ENCODE assay signal across 8 cellular contexts in genomic region chr20:346033-346639, GRCh38. TPM values are rescaled to one million over a fixed set of nuclear protein-coding genes. Genes with fewer than 3 reads are reported as not detected.
DNase-seq lines count a peak whose midpoint lies in the region; ATAC-seq and TF ChIP-seq lines count a peak whose summit lies in the region.

No MANE protein-coding gene starts in this region.

- peak overlapping the region; percentile 47 for H3K9ac ChIP-seq in endodermal cell (ENCODE audit: extremely low read depth, low read length, poor library complexity, severe bottlenecking)

- H3K4me3 ChIP-seq in CD4-positive, CD25-positive, alpha-beta regulatory T cell (ENCODE audit: low read depth, low read length): no peak overlapping the region
- H3K4me3 ChIP-seq in PC-9 (no peak overlapping the region), endodermal cell (ENCODE audit: low read length) (peak overlapping the region; percentile 87), osteoblast (ENCODE audit: insufficient read depth, low read length) (peak overlapping the region; percentile 86)

- no peaks in the 10 kb centered on the region for H3K36me3 ChIP-seq in CD4-positive, CD25-positive, alpha-beta regulatory T cell (ENCODE audit: control insufficient read depth, insufficient read depth, low read length)
- no peaks in the 10 kb centered on the region for H3K36me3 ChIP-seq in PC-9 (ENCODE audit: low read depth)
- peaks cover 11% of the 10 kb centered on the region for H3K36me3 ChIP-seq in endodermal cell (ENCODE audit: control insufficient read depth, insufficient read depth, low read length)
- H3K36me3 ChIP-seq in osteoblast (ENCODE audit: insufficient read depth, low read length): peaks cover 13% of the 10 kb centered on the region

- H3K36me3 Mint-ChIP-seq in CD4-positive, CD25-positive, alpha-beta regulatory T cell: no peaks in the 10 kb centered on the region
- peaks cover 5% of the 10 kb centered on the region for H3K36me3 Mint-ChIP-seq in endodermal cell (ENCODE audit: low read depth)

- TF ChIP-seq CTCF in PC-9 (conservative IDR thresholded peaks at IDR 0.05) (no peak), endodermal cell (conservative IDR thresholded peaks at IDR 0.05) (no peak), osteoblast (IDR thresholded peaks at IDR 0.05; ENCODE audit: extremely low read depth, low read depth, low read length) (no peak)

- CTCF ChIA-PET in PC-9 (lab: Charles Lee): no interaction called here

- H3F3A ChIP-seq in PC-9 (ENCODE audit: insufficient read depth, low read depth): peaks cover 6% of the 10 kb centered on the region; the same call in 1 of the 2 replicates

- H4K20me1 ChIP-seq in PC-9 (ENCODE audit: insufficient read depth): no peaks in the 10 kb centered on the region
- peaks cover 2% of the 10 kb centered on the region for H4K20me1 ChIP-seq in osteoblast (ENCODE audit: insufficient read depth, low read length)

- 69 to 88% methylated on average over 7 to 9 of the region's 9 CpGs for WGBS in endodermal cell (ENCODE audit: insufficient coverage in 1 of 2, insufficient read length in 1 of 2), 2 experiments

- no peak for DNase-seq in CD4-positive, CD25-positive, alpha-beta regulatory T cell
- no peak for DNase-seq in PC-9
- no peak for DNase-seq in endodermal cell
- no peak for DNase-seq in osteoblast (ENCODE audit: insufficient read length, low spot score, missing footprints)
- no peak for DNase-seq in left lobe of liver (ENCODE audit: low spot score)
- DNase-seq in NCI-H1105 (lab: John Stamatoyannopoulos, UW): no peak
- DNase-seq in T-helper 9 cell: no peak
- no peak for DNase-seq in NCI-H2196 treated with DMSO at 0.1 percent for 48 hours (lab: John Stamatoyannopoulos, UW; ENCODE audit: unreplicated experiment)

- H3K27ac Mint-ChIP-seq in CD4-positive, CD25-positive, alpha-beta regulatory T cell: peak overlapping the region in 2 of 3 donors; percentile 56 to 80
- peak overlapping the region; percentile 93 for H3K27ac Mint-ChIP-seq in endodermal cell

- H2AFZ ChIP-seq in PC-9 (no peak overlapping the region), osteoblast (ENCODE audit: low read length) (peak overlapping the region; percentile 94)

- no peaks in the 10 kb centered on the region for H3K9me3 ChIP-seq in CD4-positive, CD25-positive, alpha-beta regulatory T cell (ENCODE audit: control insufficient read depth in 2 of 2, low read length in 2 of 2)
- peaks cover 6% of the 10 kb centered on the region for H3K9me3 ChIP-seq in PC-9 (ENCODE audit: insufficient read depth, low read depth)
- H3K9me3 ChIP-seq in endodermal cell (ENCODE audit: control insufficient read depth, low read length): no peaks in the 10 kb centered on the region
- peaks cover 7% of the 10 kb centered on the region for H3K9me3 ChIP-seq in osteoblast (ENCODE audit: low read depth, low read length)

- H3K79me2 ChIP-seq in PC-9 (ENCODE audit: low read depth) (no peaks in the 10 kb centered on the region), osteoblast (ENCODE audit: insufficient read depth, low read length) (no peaks in the 10 kb centered on the region)

- TSS peak; percentile 25 for BruUV-seq in PC-9 (replicated peaks; lab: Mats Ljungman, UMichigan)

- intact Hi-C loops in PC-9 (cut with micrococcal nuclease; ENCODE audit: unreplicated experiment): no loop called here

- H3K4me1 Mint-ChIP-seq in CD4-positive, CD25-positive, alpha-beta regulatory T cell: peaks cover 0 to 16% (median 10%) of the 10 kb centered on the region in 4 donors
- H3K4me1 Mint-ChIP-seq in endodermal cell: peaks cover 13% of the 10 kb centered on the region

- POLR2A ChIA-PET in PC-9 (lab: Charles Lee; ENCODE audit: unreplicated experiment): interaction anchor here (0.6 kb wide), 1 partner anchor 13 kb away, joined by 10 read pairs; no protein-coding TSS in a partner anchor

- H3K27ac ChIP-seq in CD4-positive, CD25-positive, alpha-beta regulatory T cell (ENCODE audit: insufficient read depth, low read length, poor library complexity, severe bottlenecking): no peak overlapping the region
- H3K27ac ChIP-seq in PC-9 (no peak overlapping the region), endodermal cell (ENCODE audit: low read depth, low read length) (peak overlapping the region; percentile 83), osteoblast (ENCODE audit: low read depth, low read length) (peak overlapping the region; percentile 56)

- H3K27me3 Mint-ChIP-seq in CD4-positive, CD25-positive, alpha-beta regulatory T cell: peaks cover 8% of the 10 kb centered on the region
- peaks cover 36% of the 10 kb centered on the region for H3K27me3 Mint-ChIP-seq in endodermal cell (ENCODE audit: insufficient read depth)

- peaks cover 17% of the 10 kb centered on the region for H3K4me1 ChIP-seq in CD4-positive, CD25-positive, alpha-beta regulatory T cell (ENCODE audit: control insufficient read depth, insufficient read depth, low read length, poor library complexity, severe bottlenecking)
- H3K4me1 ChIP-seq in PC-9 (replicated peaks; ENCODE audit: insufficient read depth) (no peaks in the 10 kb centered on the region), endodermal cell (ENCODE audit: control insufficient read depth, insufficient read depth, low read length) (peaks cover 3% of the 10 kb centered on the region), osteoblast (ENCODE audit: insufficient read depth, low read length) (peaks cover 12% of the 10 kb centered on the region)

- H3K9me2 ChIP-seq in PC-9 (ENCODE audit: insufficient read depth): no peaks in the 10 kb centered on the region

- peaks cover 0 to 3% (median 0%) of the 10 kb centered on the region in 7 donors for H3K9me3 Mint-ChIP-seq in CD4-positive, CD25-positive, alpha-beta regulatory T cell
- no peaks in the 10 kb centered on the region for H3K9me3 Mint-ChIP-seq in endodermal cell

- no peak for ATAC-seq in CD4-positive, CD25-positive, alpha-beta regulatory T cell (ENCODE audit: low read depth in 2 of 2)
- no peak for ATAC-seq in left lobe of liver

- H3K4me2 ChIP-seq in PC-9 (no peak overlapping the region), osteoblast (ENCODE audit: insufficient read depth, low read length) (peak overlapping the region; percentile 84)

- no peaks in the 10 kb centered on the region for H3K27me3 ChIP-seq in CD4-positive, CD25-positive, alpha-beta regulatory T cell (ENCODE audit: control insufficient read depth, insufficient read depth, low read length)
- H3K27me3 ChIP-seq in PC-9 (ENCODE audit: insufficient read depth, low read depth) (no peaks in the 10 kb centered on the region), endodermal cell (ENCODE audit: control insufficient read depth, insufficient read depth, low read length, poor library complexity, severe bottlenecking) (no peaks in the 10 kb centered on the region), osteoblast (ENCODE audit: insufficient read depth, low read length) (no peaks in the 10 kb centered on the region)

- peak overlapping the region; percentile 52 to 89 (median 84) for H3K4me3 Mint-ChIP-seq in CD4-positive, CD25-positive, alpha-beta regulatory T cell
- peak overlapping the region; percentile 88 for H3K4me3 Mint-ChIP-seq in endodermal cell

RNA-seq across cellular contexts. Expression of gene NRSN2, which starts 0.8 kb away (rescaled TPM):
- total RNA-seq in CD4-positive, CD25-positive, alpha-beta regulatory T cell: 1.5 TPM
- polyA plus RNA-seq in CD4-positive, CD25-positive, alpha-beta regulatory T cell: 1 to 10 TPM in 2 of 4 donors, under 1 TPM in 1, not detected in 1; 0.52 to 1.5 (median 1.1) TPM
- 15.0 and 16.5 TPM in 2 replicates for total RNA-seq in PC-9 (2021)
- 10 to 100 TPM; 24.7 to 38.4 TPM for total RNA-seq in endodermal cell
- polyA plus RNA-seq in endodermal cell (2013, experiment 1 of 2): 34.9 TPM
- polyA plus RNA-seq in endodermal cell (2013, experiment 2 of 2): 37.1 TPM
- total RNA-seq in osteoblast: 39.5 and 49.6 TPM in 2 replicates
- 3.1 TPM for total RNA-seq in left lobe of liver

RNA-seq across cellular contexts. Expression of gene SOX12, which starts 20.8 kb away (rescaled TPM):
- total RNA-seq in CD4-positive, CD25-positive, alpha-beta regulatory T cell: 4.9 TPM
- polyA plus RNA-seq in CD4-positive, CD25-positive, alpha-beta regulatory T cell: under 1 TPM; 0.29 to 0.44 (median 0.38) TPM
- 49.5 and 57.1 TPM in 2 replicates for total RNA-seq in PC-9 (2021)
- total RNA-seq in endodermal cell: 10 to 100 TPM; 71.4 to 81.7 TPM
- 60.7 TPM for polyA plus RNA-seq in endodermal cell (2013, experiment 1 of 2)
- polyA plus RNA-seq in endodermal cell (2013, experiment 2 of 2): 57.0 TPM
- total RNA-seq in osteoblast: 6.2 and 6.9 TPM in 2 replicates
- total RNA-seq in left lobe of liver: 5.6 TPM

RNA-seq across cellular contexts. Expression of gene TRIB3, which starts 34.4 kb away (rescaled TPM):
- 6.0 TPM for total RNA-seq in CD4-positive, CD25-positive, alpha-beta regulatory T cell
- polyA plus RNA-seq in CD4-positive, CD25-positive, alpha-beta regulatory T cell: 10 to 100 TPM; 15.0 to 22.6 (median 19.6) TPM
- 81.0 and 82.0 TPM in 2 replicates for total RNA-seq in PC-9 (2021)
- total RNA-seq in endodermal cell: 1 to 10 TPM; 4.0 TPM
- 7.6 TPM for polyA plus RNA-seq in endodermal cell (2013, experiment 1 of 2)
- 5.8 TPM for polyA plus RNA-seq in endodermal cell (2013, experiment 2 of 2)
- total RNA-seq in osteoblast: 176 and 213 TPM in 2 replicates
- 18.3 TPM for total RNA-seq in left lobe of liver

RNA-seq across cellular contexts. Expression of gene ZCCHC3, which starts 48.8 kb away (rescaled TPM):
- 19.7 TPM for total RNA-seq in CD4-positive, CD25-positive, alpha-beta regulatory T cell
- polyA plus RNA-seq in CD4-positive, CD25-positive, alpha-beta regulatory T cell: 10 to 100 TPM in 1 of 4 donors, 1 to 10 TPM in 3; 5.9 to 12.7 (median 7.9) TPM
- total RNA-seq in PC-9 (2021): 16.0 and 17.7 TPM in 2 replicates
- 10 to 100 TPM; 39.5 to 46.1 TPM for total RNA-seq in endodermal cell
- 41.4 TPM for polyA plus RNA-seq in endodermal cell (2013, experiment 1 of 2)
- polyA plus RNA-seq in endodermal cell (2013, experiment 2 of 2): 36.9 TPM
- 9.0 and 9.4 TPM in 2 replicates for total RNA-seq in osteoblast
- total RNA-seq in left lobe of liver: 5.6 TPM

RNA-seq across cellular contexts. Expression of gene C20orf96, which starts 55.6 kb away (rescaled TPM):
- total RNA-seq in CD4-positive, CD25-positive, alpha-beta regulatory T cell: 1.1 TPM
- under 1 TPM; 0.10 to 0.52 (median 0.31) TPM for polyA plus RNA-seq in CD4-positive, CD25-positive, alpha-beta regulatory T cell
- total RNA-seq in PC-9 (2021): 20.7 and 25.7 TPM in 2 replicates
- 10 to 100 TPM; 21.8 to 29.4 TPM for total RNA-seq in endodermal cell
- polyA plus RNA-seq in endodermal cell (2013, experiment 1 of 2): 42.1 TPM
- 32.5 TPM for polyA plus RNA-seq in endodermal cell (2013, experiment 2 of 2)
- 2.2 and 3.5 TPM in 2 replicates for total RNA-seq in osteoblast
- 2.0 TPM for total RNA-seq in left lobe of liver

Comparison
In these comparisons a context has a peak if more than half of its experiments do, and no peak if none do; other contexts are left out.
1. H3K27ac ChIP-seq: peak in endodermal cell (single experiment) and osteoblast (single experiment); none in CD4-positive, CD25-positive, alpha-beta regulatory T cell (single experiment) and PC-9 (single experiment).
2. H3K4me3 ChIP-seq: peak in endodermal cell (single experiment) and osteoblast (single experiment); none in CD4-positive, CD25-positive, alpha-beta regulatory T cell (single experiment) and PC-9 (single experiment).